ENCODE assay signal across 9 cellular contexts in the genomic region with DNA sequence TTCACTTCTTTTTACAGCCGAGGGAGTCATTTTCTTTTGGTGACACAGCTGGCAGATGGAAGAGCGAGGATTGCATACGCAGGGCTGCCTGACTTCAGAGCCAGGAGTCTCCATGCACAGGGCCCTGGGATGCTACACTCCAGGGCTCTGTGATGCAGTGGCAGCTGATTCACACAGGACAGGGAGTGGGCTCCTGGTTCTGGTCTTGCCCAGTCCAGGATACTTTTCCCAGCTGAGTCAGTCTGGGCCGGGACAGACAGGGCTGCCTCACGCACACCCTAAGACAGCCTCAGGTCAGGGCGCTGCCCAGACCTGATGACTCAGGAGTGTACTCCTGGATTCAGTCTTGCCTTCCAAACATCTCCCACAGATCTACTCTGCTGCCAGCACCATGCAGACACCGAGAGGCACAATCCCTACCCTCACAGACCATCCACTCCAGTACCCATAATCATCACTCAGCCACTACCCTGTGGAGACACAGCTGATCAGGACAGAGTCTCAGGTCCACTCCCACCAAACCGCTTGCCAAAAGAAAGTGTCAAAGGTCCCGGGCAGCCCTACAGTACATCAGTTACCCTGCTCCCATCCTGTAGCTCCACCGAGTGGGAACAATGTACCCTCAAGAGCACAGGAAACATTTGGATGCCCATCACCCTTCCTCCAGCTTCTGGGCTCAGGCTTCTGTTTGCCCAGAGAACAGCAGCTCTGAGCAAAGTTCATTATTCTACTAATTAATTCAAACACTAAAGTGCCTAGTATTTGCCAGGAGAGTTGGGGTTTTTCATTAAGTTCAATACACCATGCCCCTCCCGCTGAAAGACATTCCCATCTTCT. TPM values are rescaled to one million over a fixed set of nuclear protein-coding genes. Genes with fewer than 3 reads are reported as not detected.
DNase-seq lines count a peak whose midpoint lies in the region; ATAC-seq and TF ChIP-seq lines count a peak whose summit lies in the region.
"Had no signal": no experiment of that assay in that cellular context is flagged by ENCODE, and none has a peak within 500 bp of the region (broad histone marks: within the 10 kb centered on the region; RNA-seq: fewer than 3 reads in every experiment).

No MANE protein-coding gene starts in this region.

- in situ Hi-C loops in gastrocnemius medialis (cut with MboI; ENCODE audit: low sequenced_read_pairs in 4 of 4): loop anchor here in 2 of 4 donors (25.0 kb wide), 2 partner anchors 1124 to 1149 kb away; a partner anchor contains a TSS

- DNase-seq in ELR (ENCODE audit: low read depth) (peak; percentile 100), adrenal gland (peak; percentile 74 to 94 (median 89)), right atrium auricular region (ENCODE audit: low spot score) (peak; percentile 76), gastrocnemius medialis (peak; percentile 84 to 94), iPS-NIHi11 (ENCODE audit: low spot score) (no peak), NCI-H2107 (lab: John Stamatoyannopoulos, UW) (no peak)
- DNase-seq in activated CD8-positive, alpha-beta T cell treated with anti-CD3 and anti-CD28 coated beads, Interleukin-2, amount 10 ng/mL, durations not matched to agents 7 days and 5 days: no peak

- H3K27ac Mint-ChIP-seq in activated CD8-positive, alpha-beta T cell treated with anti-CD3 and anti-CD28 coated beads, Interleukin-2, amount 10 ng/mL, durations not matched to agents 7 days and 5 days: no peak overlapping the region

- H3K4me1 Mint-ChIP-seq in activated CD8-positive, alpha-beta T cell treated with anti-CD3 and anti-CD28 coated beads, Interleukin-2, amount 10 ng/mL, durations not matched to agents 7 days and 5 days (ENCODE audit: low read depth): no peaks in the 10 kb centered on the region

- no peak overlapping the region for H3K4me3 Mint-ChIP-seq in activated CD8-positive, alpha-beta T cell treated with anti-CD3 and anti-CD28 coated beads, Interleukin-2, amount 10 ng/mL, durations not matched to agents 7 days and 5 days

- WGBS in adrenal gland, 4 donors: 43 to 48% (median 45%) methylated on average over 11 of the region's 11 CpGs

- TF ChIP-seq POLR2A in adrenal gland (IDR thresholded peaks at IDR 0.05) (peak in 1 of 2 donors; percentile 83), gastrocnemius medialis (IDR thresholded peaks at IDR 0.05) (peak; percentile 75 to 78)

- H3K4me3 ChIP-seq in adrenal gland (no peak overlapping the region), right atrium auricular region (no peak overlapping the region), gastrocnemius medialis (no peak overlapping the region)

- POLR2A ChIA-PET in activated CD8-positive, alpha-beta T cell treated with anti-CD3 and anti-CD28 coated beads, Interleukin-2, amount 10 ng/mL, durations not matched to agents 7 days and 5 days (lab: Charles Lee): no interaction called here

- H3K27me3 ChIP-seq in adrenal gland (no peaks in the 10 kb centered on the region), right atrium auricular region (no peaks in the 10 kb centered on the region), gastrocnemius medialis (no peaks in the 10 kb centered on the region)

- ATAC-seq in gastrocnemius medialis (peak; percentile 66 to 83), GM18502 (IDR thresholded peaks at IDR 0.05; ENCODE audit: poor library complexity, unreplicated experiment) (no peak)
- ATAC-seq in activated CD8-positive, alpha-beta T cell treated with anti-CD3 and anti-CD28 coated beads, Interleukin-2, amount 10 ng/mL, durations not matched to agents 7 days and 5 days: no peak

- peaks cover 4% of the 10 kb centered on the region for H3K36me3 Mint-ChIP-seq in activated CD8-positive, alpha-beta T cell treated with anti-CD3 and anti-CD28 coated beads, Interleukin-2, amount 10 ng/mL, durations not matched to agents 7 days and 5 days (ENCODE audit: low read depth)

- peaks cover 0 to 21% of the 10 kb centered on the region in 2 donors for H3K36me3 ChIP-seq in adrenal gland (replicated peaks in 1 of 2)
- H3K36me3 ChIP-seq in right atrium auricular region: peaks cover 60% of the 10 kb centered on the region
- H3K36me3 ChIP-seq in gastrocnemius medialis: peaks cover 2 to 42% of the 10 kb centered on the region in 2 donors

- H3K9me3 ChIP-seq in adrenal gland (replicated peaks in 1 of 3): no peaks in the 10 kb centered on the region
- H3K9me3 ChIP-seq in right atrium auricular region: no peaks in the 10 kb centered on the region
- H3K9me3 ChIP-seq in gastrocnemius medialis: no peaks in the 10 kb centered on the region

- intact Hi-C loops in adrenal gland (cut with DNase I): no loop called here
- intact Hi-C loops in gastrocnemius medialis (cut with DNase I; ENCODE audit: low total_unique reads): loop anchor here (5.0 kb wide), 2 partner anchors 754 to 1154 kb away; a partner anchor contains a TSS

- H3K9me3 Mint-ChIP-seq in activated CD8-positive, alpha-beta T cell treated with anti-CD3 and anti-CD28 coated beads, Interleukin-2, amount 10 ng/mL, durations not matched to agents 7 days and 5 days (ENCODE audit: insufficient read depth): no peaks in the 10 kb centered on the region

- TF ChIP-seq CTCF in adrenal gland (IDR thresholded peaks at IDR 0.05) (no peak), right atrium auricular region (IDR thresholded peaks at IDR 0.05) (no peak), gastrocnemius medialis (IDR thresholded peaks at IDR 0.05 in 4 of 5, conservative IDR thresholded peaks at IDR 0.05 in 1 of 5) (no peak)

- CTCF ChIA-PET in activated CD8-positive, alpha-beta T cell treated with anti-CD3 and anti-CD28 coated beads, Interleukin-2, amount 10 ng/mL, durations not matched to agents 7 days and 5 days (lab: Charles Lee): interaction anchor here (1.0 kb wide), 1 partner anchor 14 kb away, joined by 3 read pairs; no protein-coding TSS in a partner anchor

- H3K27me3 Mint-ChIP-seq in activated CD8-positive, alpha-beta T cell treated with anti-CD3 and anti-CD28 coated beads, Interleukin-2, amount 10 ng/mL, durations not matched to agents 7 days and 5 days (ENCODE audit: low read depth): no peaks in the 10 kb centered on the region

- H3K27ac ChIP-seq in adrenal gland (peak overlapping the region; percentile 86 to 98 (median 94)), right atrium auricular region (peak overlapping the region; percentile 96 to 97), gastrocnemius medialis (peak overlapping the region; percentile 90 to 100 (median 98))

- peaks cover 60 to 62% of the 10 kb centered on the region in 2 donors for H3K4me1 ChIP-seq in adrenal gland (replicated peaks in 1 of 2)
- peaks cover 0 to 62% of the 10 kb centered on the region in 2 donors for H3K4me1 ChIP-seq in right atrium auricular region
- H3K4me1 ChIP-seq in gastrocnemius medialis: peaks cover 56 to 64% of the 10 kb centered on the region in 2 donors

RNA-seq across cellular contexts. Expression of a gene that starts 11.5 kb away (rescaled TPM):
- total RNA-seq in adrenal gland: 100 to 1,000 TPM in 2 of 8 donors, 10 to 100 TPM in 6; 66.9 to 128 (median 84.7) TPM
- polyA plus RNA-seq in adrenal gland: 10 to 100 TPM; 48.7 to 64.9 (median 55.3) TPM
- total RNA-seq in right atrium auricular region: 10 to 100 TPM; 71.4 to 95.2 TPM
- 100 to 1,000 TPM in 2 of 4 donors, 10 to 100 TPM in 2; 50.4 to 168 (median 97.8) TPM for total RNA-seq in gastrocnemius medialis
- 1 to 10 TPM; 6.6 to 6.7 TPM for total RNA-seq in activated CD8-positive, alpha-beta T cell treated with anti-CD3 and anti-CD28 coated beads, Interleukin-2, amount 10 ng/mL, durations not matched to agents 7 days and 5 days

RNA-seq across cellular contexts. Expression of a gene that starts 26.2 kb away (rescaled TPM):
- total RNA-seq in adrenal gland (10 to 100 TPM; 25.6 to 83.2 (median 38.4) TPM), right atrium auricular region (10 to 100 TPM; 31.7 to 41.9 TPM), gastrocnemius medialis (10 to 100 TPM; 34.0 to 59.5 (median 43.7) TPM)
- 10 to 100 TPM; 16.0 to 25.7 (median 17.7) TPM for polyA plus RNA-seq in adrenal gland
- 10 to 100 TPM; 28.0 to 30.8 TPM for total RNA-seq in activated CD8-positive, alpha-beta T cell treated with anti-CD3 and anti-CD28 coated beads, Interleukin-2, amount 10 ng/mL, durations not matched to agents 7 days and 5 days

RNA-seq across cellular contexts. Expression of a gene that starts 28.6 kb away (rescaled TPM):
- total RNA-seq in adrenal gland: under 1 TPM in 1 of 8 donors, not detected in 7; 0.15 TPM
- polyA plus RNA-seq in adrenal gland: under 1 TPM in 2 of 3 donors, not detected in 1; 0.16 to 0.37 TPM
- total RNA-seq in right atrium auricular region: not detected
- total RNA-seq in gastrocnemius medialis: not detected
- under 1 TPM in 1 of 2 experiments, not detected in 1; 0.39 TPM for total RNA-seq in activated CD8-positive, alpha-beta T cell treated with anti-CD3 and anti-CD28 coated beads, Interleukin-2, amount 10 ng/mL, durations not matched to agents 7 days and 5 days

RNA-seq across cellular contexts. Expression of a gene that starts 30.1 kb away (rescaled TPM):
- not detected for total RNA-seq in adrenal gland
- polyA plus RNA-seq in adrenal gland: under 1 TPM in 1 of 3 donors, not detected in 2; 0.03 TPM
- total RNA-seq in right atrium auricular region: not detected
- not detected for total RNA-seq in gastrocnemius medialis
- not detected for total RNA-seq in activated CD8-positive, alpha-beta T cell treated with anti-CD3 and anti-CD28 coated beads, Interleukin-2, amount 10 ng/mL, durations not matched to agents 7 days and 5 days
- total RNA-seq: dermis microvascular lymphatic vessel endothelial cell had no signal

RNA-seq across cellular contexts. Expression of a gene that starts 41.4 kb away (rescaled TPM):
- total RNA-seq in adrenal gland (under 1 TPM in 3 of 8 donors, not detected in 5; 0.24 to 0.78 (median 0.65) TPM), right atrium auricular region (not detected), gastrocnemius medialis (not detected)
- under 1 TPM in 1 of 3 donors, not detected in 2; 0.33 TPM for polyA plus RNA-seq in adrenal gland
- under 1 TPM in 1 of 2 experiments, not detected in 1; 0.16 TPM for total RNA-seq in activated CD8-positive, alpha-beta T cell treated with anti-CD3 and anti-CD28 coated beads, Interleukin-2, amount 10 ng/mL, durations not matched to agents 7 days and 5 days
- total RNA-seq: dermis microvascular lymphatic vessel endothelial cell had no signal

Comparison
In these comparisons a context has a peak if more than half of its experiments do, and no peak if none do; other contexts are left out.
1. DNase-seq: peak in ELR (single experiment), adrenal gland (7 of 7), right atrium auricular region (single experiment) and gastrocnemius medialis (2 of 2); none in iPS-NIHi11 (single experiment), activated CD8-positive, alpha-beta T cell treated with anti-CD3 and anti-CD28 coated beads, Interleukin-2, amount 10 ng/mL, durations not matched to agents 7 days and 5 days (single experiment) and NCI-H2107 (single experiment).
2. ATAC-seq: peak in gastrocnemius medialis (2 of 2); none in GM18502 (single experiment) and activated CD8-positive, alpha-beta T cell treated with anti-CD3 and anti-CD28 coated beads, Interleukin-2, amount 10 ng/mL, durations not matched to agents 7 days and 5 days (single experiment).
3. RNA of a gene that starts 11.5 kb away (total RNA-seq): 50.4 to 168 TPM in gastrocnemius medialis, 71.4 to 95.2 TPM in right atrium auricular region and 66.9 to 128 TPM in adrenal gland; 6.6 to 6.7 TPM in activated CD8-positive, alpha-beta T cell treated with anti-CD3 and anti-CD28 coated beads, Interleukin-2, amount 10 ng/mL, durations not matched to agents 7 days and 5 days; every median in the first group is over 4 times any median in the second.
4. Peak in every context shown above with its lines, with median percentiles within 50 percentile points of each other: H3K27ac ChIP-seq.